Comparison of ENCODE assay signal across 9 cellular contexts in the genomic region with DNA sequence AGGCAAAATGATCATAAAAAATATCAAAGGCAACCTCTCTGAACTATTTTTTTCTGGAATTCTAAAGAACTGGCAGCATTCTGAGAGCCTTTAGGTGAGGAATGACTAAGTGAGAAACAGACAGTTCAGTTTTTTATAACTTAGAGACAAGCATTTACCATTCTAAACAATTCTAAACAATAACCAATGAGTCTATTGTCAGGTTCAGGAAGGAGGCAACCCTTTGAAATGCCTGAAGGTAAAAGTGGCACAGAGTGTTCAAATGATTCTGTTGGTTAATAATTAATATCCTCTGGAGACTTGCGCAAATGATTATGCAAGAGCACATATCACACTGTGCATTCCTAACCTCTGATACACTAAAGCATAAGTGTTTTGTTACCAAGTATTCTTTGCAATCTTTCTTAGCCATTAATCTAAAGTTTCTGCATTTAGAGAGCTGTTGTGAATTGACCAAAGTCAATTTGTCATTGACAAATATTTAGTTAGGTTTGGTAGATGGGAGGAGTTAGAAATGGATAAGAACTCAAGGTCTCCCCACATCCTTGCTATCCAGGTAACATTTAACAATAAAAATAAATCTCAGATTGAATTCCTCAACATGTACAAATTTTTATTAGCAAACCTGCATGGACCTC. TPM values are rescaled to one million over a fixed set of nuclear protein-coding genes. Genes with fewer than 3 reads are reported as not detected.
DNase-seq lines count a peak whose midpoint lies in the region; ATAC-seq, FAIRE-seq and TF ChIP-seq lines count a peak whose summit lies in the region.
"Had no signal": no experiment of that assay in that cellular context is flagged by ENCODE, and none has a peak within 500 bp of the region (broad histone marks: within the 10 kb centered on the region; RNA-seq: fewer than 3 reads in every experiment).

No MANE protein-coding gene starts in this region.

- peaks cover 0 to 4% (median 0%) of the 10 kb centered on the region in 4 donors for H3K9me3 ChIP-seq in tibial nerve
- H3K9me3 ChIP-seq: thyroid gland had no signal

- peak; percentile 97 for FAIRE-seq in islet of Langerhans (lab: Jason Lieb, UNC)

- TF ChIP-seq CTCF in tibial nerve (IDR thresholded peaks at IDR 0.05) = no peak

- no peaks in the 10 kb centered on the region for H3K36me3 ChIP-seq in tibial nerve
- H3K36me3 ChIP-seq: thyroid gland had no signal

- no peak for TF ChIP-seq POLR2A in tibial nerve (IDR thresholded peaks at IDR 0.05)

- ATAC-seq in HG03175 (IDR thresholded peaks at IDR 0.05; ENCODE audit: unreplicated experiment) = no peak

- CTCF ChIA-PET in HEK293T (lab: Yijun Ruan, JAX) = no interaction called here

- POLR2A ChIA-PET in HEK293T (lab: Yijun Ruan, JAX) = no interaction called here

- 80 to 83% methylated on average over 1 of the region's 1 CpG for WGBS in tibial nerve, 2 donors

- H3K4me3 ChIP-seq in tibial nerve = no peak overlapping the region
- H3K4me3 ChIP-seq: thyroid gland had no signal

- TF ChIP-seq EP300 in tibial nerve (IDR thresholded peaks at IDR 0.05) = peak; percentile 27 to 92

- DNase-seq in HPDE6-E6E7 (ENCODE audit: extremely low spot score) (peak; percentile 20), amniotic epithelial cell (ENCODE audit: low read depth) (peak; percentile 96), tibial nerve (ENCODE audit: low spot score in 2 of 2) (no peak), NCI-H774 (lab: John Stamatoyannopoulos, UW) (no peak), HEK293T (ENCODE audit: extremely low spot score) (no peak)
- DNase-seq: anterior cingulate cortex, thyroid gland had no signal

- peak overlapping the region in 2 of 4 donors; percentile 32 to 34 for H3K27ac ChIP-seq in tibial nerve
- H3K27ac ChIP-seq: thyroid gland had no signal

- peaks cover 0 to 12% (median 2%) of the 10 kb centered on the region in 4 donors for H3K4me1 ChIP-seq in tibial nerve
- H3K4me1 ChIP-seq: thyroid gland had no signal

- no peaks in the 10 kb centered on the region for H3K27me3 ChIP-seq in tibial nerve
- H3K27me3 ChIP-seq: thyroid gland had no signal

TF ChIP-seq in HEK293T, 16 proteins besides CTCF, POLR2A, EP300 and RAD21:
- no peak for TF ChIP-seq ARNT (IDR thresholded peaks at IDR 0.05)
- no peak for TF ChIP-seq LEF1 (IDR thresholded peaks at IDR 0.05; ENCODE audit: borderline replicate concordance)
- TF ChIP-seq TARDBP (IDR thresholded peaks at IDR 0.05) = no peak
- TF ChIP-seq SUZ12 (IDR thresholded peaks at IDR 0.05) = no peak
- TF ChIP-seq CTBP1 (IDR thresholded peaks at IDR 0.05; ENCODE audit: borderline replicate concordance) = no peak
- no peak for TF ChIP-seq ZNF384 (IDR thresholded peaks at IDR 0.05)
- no peak for TF ChIP-seq SP1 (IDR thresholded peaks at IDR 0.05)
- no peak for TF ChIP-seq FOXA1 (IDR thresholded peaks at IDR 0.05)
- TF ChIP-seq FOXK2 (IDR thresholded peaks at IDR 0.05) = no peak
- TF ChIP-seq L3MBTL2 (conservative IDR thresholded peaks at IDR 0.05) = no peak
- no peak for TF ChIP-seq FOXM1 (IDR thresholded peaks at IDR 0.05; ENCODE audit: borderline replicate concordance)

RNA-seq across cellular contexts. Expression of a gene that starts 9.2 kb away (rescaled TPM):
- total RNA-seq in tibial nerve = 100 to 1,000 TPM; 338 to 406 (median 350) TPM

Comparison
In these comparisons a context has a peak if more than half of its experiments do, and no peak if none do; other contexts are left out.
1. DNase-seq: peak in HPDE6-E6E7 (single experiment) and amniotic epithelial cell (single experiment); none in tibial nerve (0 of 2), NCI-H774 (single experiment) and HEK293T (single experiment).